ENCODE assay signal across 1 cellular context in the genomic region with DNA sequence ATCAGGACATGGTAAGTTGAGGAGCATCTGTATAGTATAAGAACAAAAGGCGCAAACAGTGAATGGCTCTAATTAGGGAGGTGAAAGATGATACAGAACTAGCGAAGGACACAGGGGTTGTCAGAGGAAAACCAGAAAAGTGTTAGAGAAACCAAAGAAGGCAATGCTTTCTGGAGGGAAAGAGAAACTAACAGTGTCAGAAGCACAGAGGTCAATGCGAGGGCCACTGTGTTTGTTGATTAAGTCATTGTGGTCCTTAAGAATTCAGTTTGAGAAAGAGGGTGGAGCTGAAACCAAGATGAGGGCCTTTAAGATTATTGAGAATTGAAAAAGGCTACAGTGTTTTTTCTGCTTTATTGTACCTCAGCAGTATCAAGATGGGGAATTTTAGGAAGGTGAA.
TF ChIP-seq lines count a peak whose summit lies in the region.

No MANE protein-coding gene starts in this region.

TF ChIP-seq in GM12878, 131 proteins besides CTCF, POLR2A, EP300 and RAD21 (continued from another document and continues in another):
- TF ChIP-seq, protein P1, sequence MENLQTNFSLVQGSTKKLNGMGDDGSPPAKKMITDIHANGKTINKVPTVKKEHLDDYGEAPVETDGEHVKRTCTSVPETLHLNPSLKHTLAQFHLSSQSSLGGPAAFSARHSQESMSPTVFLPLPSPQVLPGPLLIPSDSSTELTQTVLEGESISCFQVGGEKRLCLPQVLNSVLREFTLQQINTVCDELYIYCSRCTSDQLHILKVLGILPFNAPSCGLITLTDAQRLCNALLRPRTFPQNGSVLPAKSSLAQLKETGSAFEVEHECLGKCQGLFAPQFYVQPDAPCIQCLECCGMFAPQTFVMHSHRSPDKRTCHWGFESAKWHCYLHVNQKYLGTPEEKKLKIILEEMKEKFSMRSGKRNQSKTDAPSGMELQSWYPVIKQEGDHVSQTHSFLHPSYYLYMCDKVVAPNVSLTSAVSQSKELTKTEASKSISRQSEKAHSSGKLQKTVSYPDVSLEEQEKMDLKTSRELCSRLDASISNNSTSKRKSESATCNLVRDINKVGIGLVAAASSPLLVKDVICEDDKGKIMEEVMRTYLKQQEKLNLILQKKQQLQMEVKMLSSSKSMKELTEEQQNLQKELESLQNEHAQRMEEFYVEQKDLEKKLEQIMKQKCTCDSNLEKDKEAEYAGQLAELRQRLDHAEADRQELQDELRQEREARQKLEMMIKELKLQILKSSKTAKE (IDR thresholded peaks at IDR 0.05; ENCODE audit: low read depth, poor library complexity, severe bottlenecking) = no peak
- TF ChIP-seq TAF1 (IDR thresholded peaks at IDR 0.05; ENCODE audit: borderline replicate concordance, low read depth, low read length) = no peak
- TF ChIP-seq TCF12 (IDR thresholded peaks at IDR 0.05; ENCODE audit: low read depth, low read length) = no peak
- TF ChIP-seq POU2F2 (IDR thresholded peaks at IDR 0.05; ENCODE audit: borderline replicate concordance, low read depth, low read length) = no peak
- no peak for TF ChIP-seq JUNB (IDR thresholded peaks at IDR 0.05)
- TF ChIP-seq STAT3 (IDR thresholded peaks at IDR 0.05; ENCODE audit: low read depth, low read length) = no peak
- peak; percentile 86 for TF ChIP-seq ATF7 (IDR thresholded peaks at IDR 0.05; ENCODE audit: low read depth)
- peak; percentile 78 for TF ChIP-seq ZBTB40 (IDR thresholded peaks at IDR 0.05; ENCODE audit: borderline replicate concordance)
- TF ChIP-seq, protein P2, sequence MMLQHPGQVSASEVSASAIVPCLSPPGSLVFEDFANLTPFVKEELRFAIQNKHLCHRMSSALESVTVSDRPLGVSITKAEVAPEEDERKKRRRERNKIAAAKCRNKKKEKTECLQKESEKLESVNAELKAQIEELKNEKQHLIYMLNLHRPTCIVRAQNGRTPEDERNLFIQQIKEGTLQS (IDR thresholded peaks at IDR 0.05; ENCODE audit: borderline replicate concordance, extremely low read depth, low read depth, low read length) = no peak
- TF ChIP-seq SIN3A (IDR thresholded peaks at IDR 0.05; ENCODE audit: low read depth, low read length) = no peak
- TF ChIP-seq NBN (IDR thresholded peaks at IDR 0.05) = peak; percentile 67
- TF ChIP-seq CBX5 (IDR thresholded peaks at IDR 0.05; ENCODE audit: low read depth) = no peak
- TF ChIP-seq KDM1A (IDR thresholded peaks at IDR 0.05; ENCODE audit: borderline replicate concordance) = no peak
- TF ChIP-seq, protein P3, sequence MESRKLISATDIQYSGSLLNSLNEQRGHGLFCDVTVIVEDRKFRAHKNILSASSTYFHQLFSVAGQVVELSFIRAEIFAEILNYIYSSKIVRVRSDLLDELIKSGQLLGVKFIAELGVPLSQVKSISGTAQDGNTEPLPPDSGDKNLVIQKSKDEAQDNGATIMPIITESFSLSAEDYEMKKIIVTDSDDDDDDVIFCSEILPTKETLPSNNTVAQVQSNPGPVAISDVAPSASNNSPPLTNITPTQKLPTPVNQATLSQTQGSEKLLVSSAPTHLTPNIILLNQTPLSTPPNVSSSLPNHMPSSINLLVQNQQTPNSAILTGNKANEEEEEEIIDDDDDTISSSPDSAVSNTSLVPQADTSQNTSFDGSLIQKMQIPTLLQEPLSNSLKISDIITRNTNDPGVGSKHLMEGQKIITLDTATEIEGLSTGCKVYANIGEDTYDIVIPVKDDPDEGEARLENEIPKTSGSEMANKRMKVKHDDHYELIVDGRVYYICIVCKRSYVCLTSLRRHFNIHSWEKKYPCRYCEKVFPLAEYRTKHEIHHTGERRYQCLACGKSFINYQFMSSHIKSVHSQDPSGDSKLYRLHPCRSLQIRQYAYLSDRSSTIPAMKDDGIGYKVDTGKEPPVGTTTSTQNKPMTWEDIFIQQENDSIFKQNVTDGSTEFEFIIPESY (IDR thresholded peaks at IDR 0.05) = no peak
- no peak for TF ChIP-seq KLF5 (IDR thresholded peaks at IDR 0.05; ENCODE audit: partially characterized antibody)
- TF ChIP-seq E2F8 (IDR thresholded peaks at IDR 0.05; ENCODE audit: low read depth, partially characterized antibody) = no peak
- TF ChIP-seq SRF (IDR thresholded peaks at IDR 0.05; ENCODE audit: low read depth in 2 of 2, low read length in 2 of 2) = 0 out of 4 replicates have a peak, but pooled peaks of 1 of the 2 experiments have one; percentile 6
- TF ChIP-seq MEF2B (IDR thresholded peaks at IDR 0.05; ENCODE audit: partially characterized antibody, poor library complexity, severe bottlenecking) = no peak
- TF ChIP-seq GABPA (IDR thresholded peaks at IDR 0.05; ENCODE audit: low read depth) = no peak
- TF ChIP-seq USF1 (IDR thresholded peaks at IDR 0.05; ENCODE audit: borderline replicate concordance, extremely low read length, insufficient read depth, low read depth, low read length) = no peak
- TF ChIP-seq ZNF207 (IDR thresholded peaks at IDR 0.05; ENCODE audit: borderline replicate concordance) = no peak
- no peak for TF ChIP-seq ZNF24 (IDR thresholded peaks at IDR 0.05)
- TF ChIP-seq CREB1 (IDR thresholded peaks at IDR 0.05; ENCODE audit: low read depth) = no peak
- TF ChIP-seq, protein P4, sequence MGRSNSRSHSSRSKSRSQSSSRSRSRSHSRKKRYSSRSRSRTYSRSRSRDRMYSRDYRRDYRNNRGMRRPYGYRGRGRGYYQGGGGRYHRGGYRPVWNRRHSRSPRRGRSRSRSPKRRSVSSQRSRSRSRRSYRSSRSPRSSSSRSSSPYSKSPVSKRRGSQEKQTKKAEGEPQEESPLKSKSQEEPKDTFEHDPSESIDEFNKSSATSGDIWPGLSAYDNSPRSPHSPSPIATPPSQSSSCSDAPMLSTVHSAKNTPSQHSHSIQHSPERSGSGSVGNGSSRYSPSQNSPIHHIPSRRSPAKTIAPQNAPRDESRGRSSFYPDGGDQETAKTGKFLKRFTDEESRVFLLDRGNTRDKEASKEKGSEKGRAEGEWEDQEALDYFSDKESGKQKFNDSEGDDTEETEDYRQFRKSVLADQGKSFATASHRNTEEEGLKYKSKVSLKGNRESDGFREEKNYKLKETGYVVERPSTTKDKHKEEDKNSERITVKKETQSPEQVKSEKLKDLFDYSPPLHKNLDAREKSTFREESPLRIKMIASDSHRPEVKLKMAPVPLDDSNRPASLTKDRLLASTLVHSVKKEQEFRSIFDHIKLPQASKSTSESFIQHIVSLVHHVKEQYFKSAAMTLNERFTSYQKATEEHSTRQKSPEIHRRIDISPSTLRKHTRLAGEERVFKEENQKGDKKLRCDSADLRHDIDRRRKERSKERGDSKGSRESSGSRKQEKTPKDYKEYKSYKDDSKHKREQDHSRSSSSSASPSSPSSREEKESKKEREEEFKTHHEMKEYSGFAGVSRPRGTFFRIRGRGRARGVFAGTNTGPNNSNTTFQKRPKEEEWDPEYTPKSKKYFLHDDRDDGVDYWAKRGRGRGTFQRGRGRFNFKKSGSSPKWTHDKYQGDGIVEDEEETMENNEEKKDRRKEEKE (IDR thresholded peaks at IDR 0.05) = no peak
- no peak for TF ChIP-seq IRF3 (IDR thresholded peaks at IDR 0.05)
- TF ChIP-seq DPF2 (IDR thresholded peaks at IDR 0.05) = no peak
- TF ChIP-seq CHD1 (IDR thresholded peaks at IDR 0.05; ENCODE audit: low read depth, low read length) = no peak
- no peak for TF ChIP-seq STAT1 (conservative IDR thresholded peaks at IDR 0.05)
- TF ChIP-seq BHLHE40 (IDR thresholded peaks at IDR 0.05; ENCODE audit: borderline replicate concordance in 1 of 2, low read depth in 2 of 2, low read length in 1 of 2) = no peak
- no peak for TF ChIP-seq ZNF622 (IDR thresholded peaks at IDR 0.05)
- TF ChIP-seq, protein P5, sequence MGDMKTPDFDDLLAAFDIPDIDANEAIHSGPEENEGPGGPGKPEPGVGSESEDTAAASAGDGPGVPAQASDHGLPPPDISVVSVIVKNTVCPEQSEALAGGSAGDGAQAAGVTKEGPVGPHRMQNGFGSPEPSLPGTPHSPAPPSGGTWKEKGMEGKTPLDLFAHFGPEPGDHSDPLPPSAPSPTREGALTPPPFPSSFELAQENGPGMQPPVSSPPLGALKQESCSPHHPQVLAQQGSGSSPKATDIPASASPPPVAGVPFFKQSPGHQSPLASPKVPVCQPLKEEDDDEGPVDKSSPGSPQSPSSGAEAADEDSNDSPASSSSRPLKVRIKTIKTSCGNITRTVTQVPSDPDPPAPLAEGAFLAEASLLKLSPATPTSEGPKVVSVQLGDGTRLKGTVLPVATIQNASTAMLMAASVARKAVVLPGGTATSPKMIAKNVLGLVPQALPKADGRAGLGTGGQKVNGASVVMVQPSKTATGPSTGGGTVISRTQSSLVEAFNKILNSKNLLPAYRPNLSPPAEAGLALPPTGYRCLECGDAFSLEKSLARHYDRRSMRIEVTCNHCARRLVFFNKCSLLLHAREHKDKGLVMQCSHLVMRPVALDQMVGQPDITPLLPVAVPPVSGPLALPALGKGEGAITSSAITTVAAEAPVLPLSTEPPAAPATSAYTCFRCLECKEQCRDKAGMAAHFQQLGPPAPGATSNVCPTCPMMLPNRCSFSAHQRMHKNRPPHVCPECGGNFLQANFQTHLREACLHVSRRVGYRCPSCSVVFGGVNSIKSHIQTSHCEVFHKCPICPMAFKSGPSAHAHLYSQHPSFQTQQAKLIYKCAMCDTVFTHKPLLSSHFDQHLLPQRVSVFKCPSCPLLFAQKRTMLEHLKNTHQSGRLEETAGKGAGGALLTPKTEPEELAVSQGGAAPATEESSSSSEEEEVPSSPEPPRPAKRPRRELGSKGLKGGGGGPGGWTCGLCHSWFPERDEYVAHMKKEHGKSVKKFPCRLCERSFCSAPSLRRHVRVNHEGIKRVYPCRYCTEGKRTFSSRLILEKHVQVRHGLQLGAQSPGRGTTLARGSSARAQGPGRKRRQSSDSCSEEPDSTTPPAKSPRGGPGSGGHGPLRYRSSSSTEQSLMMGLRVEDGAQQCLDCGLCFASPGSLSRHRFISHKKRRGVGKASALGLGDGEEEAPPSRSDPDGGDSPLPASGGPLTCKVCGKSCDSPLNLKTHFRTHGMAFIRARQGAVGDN (IDR thresholded peaks at IDR 0.05) = 0 out of 2 replicates have a peak, but pooled peaks have one; percentile 32
- no peak for TF ChIP-seq RBBP5 (conservative IDR thresholded peaks at IDR 0.05)
- TF ChIP-seq SUPT20H (IDR thresholded peaks at IDR 0.05; ENCODE audit: borderline replicate concordance, control insufficient read depth, low read depth, low read length) = no peak
- TF ChIP-seq SREBF1 (IDR thresholded peaks at IDR 0.05; ENCODE audit: low read length) = no peak
- peak; percentile 57; the same call in 1 of the 2 replicates for TF ChIP-seq MTA2 (IDR thresholded peaks at IDR 0.05; ENCODE audit: low read depth)
- no peak for TF ChIP-seq MTA3 (IDR thresholded peaks at IDR 0.05; ENCODE audit: borderline replicate concordance, low read length)
- TF ChIP-seq HDAC2 (IDR thresholded peaks at IDR 0.05) = no peak
- TF ChIP-seq SMARCA5 (IDR thresholded peaks at IDR 0.05) = no peak
